Comparison of ENCODE assay signal across 5 cellular contexts in genomic region chr9:125276771-125277170, GRCh38.
"Had no signal": no experiment of that assay in that cellular context is flagged by ENCODE, and none has a peak within 500 bp of the region (broad histone marks: within the 10 kb centered on the region; RNA-seq: fewer than 3 reads in every experiment).

No MANE protein-coding gene starts in this region.

- DNase-seq: H9, HCEC 1CT, KBM-7 had no signal

- H3K4me3 Mint-ChIP-seq: GM23338, H9, IgD-negative memory B cell had no signal

- H3K4me2 ChIP-seq: GM23338 had no signal

- H3K27me3 Mint-ChIP-seq: IgD-negative memory B cell had no signal

- H3K9me3 Mint-ChIP-seq: GM23338, H9, IgD-negative memory B cell had no signal

- H3K4me3 ChIP-seq: GM23338 had no signal

- H2AFZ ChIP-seq: GM23338 had no signal

- ATAC-seq: GM23338 had no signal

- H3K27ac Mint-ChIP-seq: IgD-negative memory B cell had no signal
